ENCODE assay signal across 8 cellular contexts in the genomic region with DNA sequence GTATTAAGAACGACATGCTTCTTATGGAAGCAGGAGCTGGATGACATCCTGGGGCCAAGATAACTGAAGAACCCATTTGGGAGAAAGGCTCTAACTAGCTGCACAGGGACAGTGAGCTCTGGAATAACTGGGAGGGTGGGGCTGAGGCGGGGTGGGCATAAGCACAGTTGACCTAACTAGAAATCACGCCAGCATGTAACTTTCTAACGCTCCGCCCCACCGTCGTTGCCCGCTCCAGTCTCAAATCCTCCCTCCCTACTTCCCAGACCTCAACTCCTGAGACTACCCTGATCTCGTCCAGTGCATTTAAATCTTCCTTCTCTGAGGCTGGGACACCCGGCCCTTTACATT. TPM values are rescaled to one million over a fixed set of nuclear protein-coding genes. Genes with fewer than 3 reads are reported as not detected.
DNase-seq lines count a peak whose midpoint lies in the region; ATAC-seq and TF ChIP-seq lines count a peak whose summit lies in the region.

No MANE protein-coding gene starts in this region.

- no peak for DNase-seq in CD4-positive, alpha-beta T cell
- no peak for DNase-seq in effector memory CD8-positive, alpha-beta T cell
- DNase-seq in GM19240 (ENCODE audit: insufficient read length, low spot score) (no peak), DMS79 treated with DMSO at 0.1 percent for 48 hours (lab: John Stamatoyannopoulos, UW) (no peak), cerebellar nuclear complex (lab: John Stamatoyannopoulos, UW) (no peak)
- no peak for DNase-seq in activated CD4-positive, alpha-beta T cell treated with anti-CD3 and anti-CD28 coated beads, Interleukin-2, amount 50 U/mL, for 48 hours

- TF ChIP-seq CTCF in CD4-positive, alpha-beta T cell (IDR thresholded peaks at IDR 0.05) = no peak

- peak overlapping the region; percentile 52 for H3K27ac Mint-ChIP-seq in CD4-positive, alpha-beta T cell
- peak overlapping the region; percentile 86 to 89 for H3K27ac Mint-ChIP-seq in effector memory CD8-positive, alpha-beta T cell

- H2AFZ ChIP-seq in neuron (ENCODE audit: low read depth, low read length) = no peak overlapping the region

- no peaks in the 10 kb centered on the region for H3K27me3 ChIP-seq in CD4-positive, alpha-beta T cell (ENCODE audit: control insufficient read depth, insufficient read depth, low read length)
- no peaks in the 10 kb centered on the region for H3K27me3 ChIP-seq in neuron (ENCODE audit: insufficient read depth, low read length)

- peak overlapping the region; percentile 74 for H3K4me3 ChIP-seq in neuron (ENCODE audit: low read length)

- no peak for ATAC-seq in CD4-positive, alpha-beta T cell (ENCODE audit: poor library complexity)
- ATAC-seq in effector memory CD8-positive, alpha-beta T cell (replicated peaks) = no peak

- H3K4me3 Mint-ChIP-seq in CD4-positive, alpha-beta T cell = peak overlapping the region; percentile 91
- peak overlapping the region; percentile 92 to 98 for H3K4me3 Mint-ChIP-seq in effector memory CD8-positive, alpha-beta T cell

- H3K9me3 ChIP-seq in CD4-positive, alpha-beta T cell (ENCODE audit: control insufficient read depth, low read length) = no peaks in the 10 kb centered on the region
- no peaks in the 10 kb centered on the region for H3K9me3 ChIP-seq in KOPT-K1 (ENCODE audit: insufficient read depth, low read length, poor library complexity, severe bottlenecking)
- H3K9me3 ChIP-seq in neuron (ENCODE audit: low read length) = no peaks in the 10 kb centered on the region

- POLR2A ChIA-PET in CD4-positive, alpha-beta T cell (lab: Charles Lee) = interaction anchor here (0.6 to 1.3 kb wide), 10 partner anchors 15 to 374 kb away, joined by 3 to 8 read pairs (median 4); a partner anchor contains a TSS

- H3K9me3 Mint-ChIP-seq in CD4-positive, alpha-beta T cell = no peaks in the 10 kb centered on the region
- no peaks in the 10 kb centered on the region for H3K9me3 Mint-ChIP-seq in effector memory CD8-positive, alpha-beta T cell

- peaks cover 6% of the 10 kb centered on the region for H3K4me1 ChIP-seq in neuron (ENCODE audit: insufficient read depth, low read length)

- intact Hi-C loops in CD4-positive, alpha-beta T cell (cut with DNase I, micrococcal nuclease) = loop anchor here in 1 of 2 experiments (5.0 to 10.0 kb wide), 4 partner anchors 278 to 579 kb away; a partner anchor contains a TSS

- CTCF ChIA-PET in CD4-positive, alpha-beta T cell (lab: Charles Lee) = interaction anchor here (0.6 to 1.4 kb wide), 5 partner anchors 98 to 1716 kb away, joined by 3 to 8 read pairs (median 3); no protein-coding TSS in a partner anchor

- H3K4me1 Mint-ChIP-seq in CD4-positive, alpha-beta T cell (ENCODE audit: low read depth) = peaks cover 16% of the 10 kb centered on the region
- peaks cover 13 to 20% of the 10 kb centered on the region in 2 donors for H3K4me1 Mint-ChIP-seq in effector memory CD8-positive, alpha-beta T cell (ENCODE audit: low read depth in 2 of 2)

- peaks cover 36% of the 10 kb centered on the region for H3K36me3 Mint-ChIP-seq in CD4-positive, alpha-beta T cell (ENCODE audit: low read depth)
- H3K36me3 Mint-ChIP-seq in effector memory CD8-positive, alpha-beta T cell (ENCODE audit: insufficient read depth) = peaks cover 31% of the 10 kb centered on the region

- H3K27me3 Mint-ChIP-seq in CD4-positive, alpha-beta T cell = no peaks in the 10 kb centered on the region
- no peaks in the 10 kb centered on the region for H3K27me3 Mint-ChIP-seq in effector memory CD8-positive, alpha-beta T cell

- H3K27ac ChIP-seq in CD4-positive, alpha-beta T cell (ENCODE audit: low read depth, low read length) = peak overlapping the region; percentile 30
- peak overlapping the region; percentile 61 for H3K27ac ChIP-seq in KOPT-K1 (ENCODE audit: low read depth, low read length, poor library complexity, severe bottlenecking)

- H3K36me3 ChIP-seq in KOPT-K1 (ENCODE audit: insufficient read depth, low read length) (peaks cover 40% of the 10 kb centered on the region), neuron (ENCODE audit: insufficient read depth, low read length) (peaks cover 30% of the 10 kb centered on the region)

RNA-seq across cellular contexts. Expression of a gene that starts 0.4 kb away (rescaled TPM):
- 10 to 100 TPM; 24.2 to 31.6 TPM for total RNA-seq in CD4-positive, alpha-beta T cell

RNA-seq across cellular contexts. Expression of a gene that starts 52.2 kb away (rescaled TPM):
- total RNA-seq in CD4-positive, alpha-beta T cell = 10 to 100 TPM; 33.7 to 34.9 TPM
